In genomic region chr5:177470759-177471536, GRCh38 we compare ENCODE assay signal across 9 cellular contexts. TPM values are rescaled to one million over a fixed set of nuclear protein-coding genes. Genes with fewer than 3 reads are reported as not detected.
DNase-seq lines count a peak whose midpoint lies in the region; ATAC-seq, FAIRE-seq and TF ChIP-seq lines count a peak whose summit lies in the region.
"Had no signal": no experiment of that assay in that cellular context is flagged by ENCODE, and none has a peak within 500 bp of the region (broad histone marks: within the 10 kb centered on the region; RNA-seq: fewer than 3 reads in every experiment).

No MANE protein-coding gene starts in this region.

- H3K9me3 Mint-ChIP-seq in CD8-positive, alpha-beta memory T cell: no peaks in the 10 kb centered on the region
- H3K9me3 Mint-ChIP-seq in osteocyte (ENCODE audit: unreplicated experiment): peaks cover 2% of the 10 kb centered on the region

- TF ChIP-seq CTCF in epithelial cell of esophagus (IDR thresholded peaks at IDR 0.05; ENCODE audit: insufficient read depth, low read depth, low read length, missing control alignments): no peak
- no peak for TF ChIP-seq CTCF in osteocyte (IDR thresholded peaks at IDR 0.05)
- TF ChIP-seq CTCF in OCI-LY7 (conservative IDR thresholded peaks at IDR 0.05; ENCODE audit: low read length): no peak

- peak in 1 of 5 donors; percentile 45 for DNase-seq in CD8-positive, alpha-beta memory T cell
- DNase-seq in RCC 7860 (ENCODE audit: low spot score): peak; percentile 35
- DNase-seq in epithelial cell of esophagus (ENCODE audit: low read depth): peak; percentile 63
- no peak for DNase-seq in osteocyte (ENCODE audit: extremely low spot score, unreplicated experiment)
- no peak for DNase-seq in mesenteric fat pad (ENCODE audit: low spot score)
- DNase-seq in OCI-LY7 (ENCODE audit: low spot score): no peak
- DNase-seq in GM19238 (ENCODE audit: insufficient read length, low spot score): no peak
- DNase-seq: posterior cingulate gyrus had no signal

- no peaks in the 10 kb centered on the region for H3K9me2 ChIP-seq in OCI-LY7 (ENCODE audit: insufficient read depth, low read length)

- peak overlapping the region; percentile 59 to 93 (median 87) for H3K27ac Mint-ChIP-seq in CD8-positive, alpha-beta memory T cell
- H3K27ac Mint-ChIP-seq in osteocyte (ENCODE audit: unreplicated experiment): no peak overlapping the region

- intact Hi-C loops in OCI-LY7 (cut with micrococcal nuclease; ENCODE audit: unreplicated experiment): no loop called here

- no peaks in the 10 kb centered on the region for H3K36me3 ChIP-seq in CD8-positive, alpha-beta memory T cell (ENCODE audit: insufficient read depth, low read length)
- H3K36me3 ChIP-seq in OCI-LY7 (ENCODE audit: insufficient read depth, low read length): no peaks in the 10 kb centered on the region

- no TSS peak for BruUV-seq in OCI-LY7 (replicated peaks; lab: Mats Ljungman, UMichigan)

- H3K4me3 ChIP-seq in CD8-positive, alpha-beta memory T cell (ENCODE audit: low read length): no peak overlapping the region
- no peak overlapping the region for H3K4me3 ChIP-seq in epithelial cell of esophagus (ENCODE audit: low read length)
- no peak overlapping the region for H3K4me3 ChIP-seq in OCI-LY7 (ENCODE audit: low read depth, low read length, poor library complexity, severe bottlenecking)

- H3K4me1 Mint-ChIP-seq in CD8-positive, alpha-beta memory T cell: peaks cover 28 to 46% (median 33%) of the 10 kb centered on the region in 3 donors
- H3K4me1 Mint-ChIP-seq in osteocyte (ENCODE audit: unreplicated experiment): peaks cover 53% of the 10 kb centered on the region

- H3K79me2 ChIP-seq in OCI-LY7 (ENCODE audit: insufficient read depth, low read depth, low read length): no peaks in the 10 kb centered on the region

- POLR2A ChIA-PET in CD8-positive, alpha-beta memory T cell (lab: Charles Lee): interaction anchor here (0.6 to 2.2 kb wide), 5 partner anchors 10 to 67 kb away, joined by 3 to 18 read pairs (median 14); no protein-coding TSS in a partner anchor
- POLR2A ChIA-PET in OCI-LY7 (lab: Charles Lee): interaction anchor here (0.6 kb wide), 2 partner anchors 298 to 347 kb away, joined by 3 to 5 read pairs; no protein-coding TSS in a partner anchor

- CTCF ChIA-PET in CD8-positive, alpha-beta memory T cell (lab: Charles Lee): interaction anchor here (0.9 to 12.4 kb wide), 8 partner anchors 15 to 81 kb away, joined by 3 to 103 read pairs (median 11); partner anchors contain the start of gene PDLIM7
- CTCF ChIA-PET in OCI-LY7 (lab: Charles Lee; ENCODE audit: unreplicated experiment): no interaction called here

- FAIRE-seq in RCC 7860 (lab: Jason Lieb, UNC): no peak

- peaks cover 0 to 1% of the 10 kb centered on the region in 2 donors for H3K27me3 Mint-ChIP-seq in CD8-positive, alpha-beta memory T cell
- H3K27me3 Mint-ChIP-seq in osteocyte (ENCODE audit: unreplicated experiment): no peaks in the 10 kb centered on the region

- no peak overlapping the region for H3K4me2 ChIP-seq in OCI-LY7 (ENCODE audit: low read length)

- H3K9me3 ChIP-seq in CD8-positive, alpha-beta memory T cell (ENCODE audit: low read length): no peaks in the 10 kb centered on the region
- no peaks in the 10 kb centered on the region for H3K9me3 ChIP-seq in OCI-LY7 (ENCODE audit: low read length)

- H3K4me3 Mint-ChIP-seq in CD8-positive, alpha-beta memory T cell: peak overlapping the region; percentile 49 to 91 (median 81)
- peak overlapping the region; percentile 80 for H3K4me3 Mint-ChIP-seq in osteocyte (ENCODE audit: unreplicated experiment)

- peaks cover 30% of the 10 kb centered on the region for H3K4me1 ChIP-seq in CD8-positive, alpha-beta memory T cell (ENCODE audit: insufficient read depth, low read length)
- peaks cover 10% of the 10 kb centered on the region for H3K4me1 ChIP-seq in OCI-LY7 (ENCODE audit: insufficient read depth, low read length, poor library complexity, severe bottlenecking)

- peaks cover 0 to 27% (median 1%) of the 10 kb centered on the region in 3 donors for H3K36me3 Mint-ChIP-seq in CD8-positive, alpha-beta memory T cell
- peaks cover 16% of the 10 kb centered on the region for H3K36me3 Mint-ChIP-seq in osteocyte (ENCODE audit: unreplicated experiment)

- no peaks in the 10 kb centered on the region for H4K20me1 ChIP-seq in OCI-LY7 (ENCODE audit: insufficient read depth, low read length)

- no peak overlapping the region for H2AFZ ChIP-seq in OCI-LY7 (ENCODE audit: low read length)

- no peaks in the 10 kb centered on the region for H3K27me3 ChIP-seq in CD8-positive, alpha-beta memory T cell (ENCODE audit: insufficient read depth, low read length, poor library complexity, severe bottlenecking)

- ATAC-seq in HG02763 (IDR thresholded peaks at IDR 0.05; ENCODE audit: unreplicated experiment): no peak

- H3K27ac ChIP-seq in CD8-positive, alpha-beta memory T cell (ENCODE audit: low read depth, low read length): no peak overlapping the region
- H3K27ac ChIP-seq in OCI-LY7 (ENCODE audit: low read depth, low read length, poor library complexity, severe bottlenecking): no peak overlapping the region

RNA-seq across cellular contexts. Expression of gene DBN1, which starts 2.5 kb away (rescaled TPM):
- 10 to 100 TPM; 47.9 to 50.5 TPM for total RNA-seq in CD8-positive, alpha-beta memory T cell
- 28.1 TPM for polyA plus RNA-seq in CD8-positive, alpha-beta memory T cell
- total RNA-seq in osteocyte (248 and 249 TPM in 2 replicates), mesenteric fat pad (44.3 TPM), OCI-LY7 (2022) (21.3 and 22.0 TPM in 2 replicates)
- total RNA-seq in OCI-LY7 (2014; rRNA removed; shearing (Covaris generic)): 11.7 and 17.4 TPM in 2 replicates

RNA-seq across cellular contexts. Expression of gene PRR7, which starts 24.3 kb away (rescaled TPM):
- total RNA-seq in CD8-positive, alpha-beta memory T cell: 10 to 100 TPM; 14.7 to 15.3 TPM
- polyA plus RNA-seq in CD8-positive, alpha-beta memory T cell: 22.1 TPM
- total RNA-seq in osteocyte: 2.8 and 4.4 TPM in 2 replicates
- total RNA-seq in mesenteric fat pad: 1.00 TPM
- total RNA-seq in OCI-LY7 (2014; rRNA removed; shearing (Covaris generic)): 7.0 and 13.6 TPM in 2 replicates
- total RNA-seq in OCI-LY7 (2022): 12.5 and 12.8 TPM in 2 replicates

RNA-seq across cellular contexts. Expression of gene PDLIM7, which starts 26.5 kb away (rescaled TPM):
- total RNA-seq in CD8-positive, alpha-beta memory T cell: 10 to 100 TPM; 28.4 to 30.4 TPM
- 6.0 TPM for polyA plus RNA-seq in CD8-positive, alpha-beta memory T cell
- total RNA-seq in osteocyte (312 and 358 TPM in 2 replicates), mesenteric fat pad (58.8 TPM), OCI-LY7 (2022) (58.0 and 78.9 TPM in 2 replicates)
- total RNA-seq in OCI-LY7 (2014; rRNA removed; shearing (Covaris generic)): 38.8 and 41.4 TPM in 2 replicates

RNA-seq across cellular contexts. Expression of gene DOK3, which starts 38.7 kb away (rescaled TPM):
- 1 to 10 TPM; 4.2 to 5.1 TPM for total RNA-seq in CD8-positive, alpha-beta memory T cell
- 0.08 TPM for polyA plus RNA-seq in CD8-positive, alpha-beta memory T cell
- total RNA-seq in osteocyte (5.5 and 7.2 TPM in 2 replicates), mesenteric fat pad (22.6 TPM), OCI-LY7 (2022) (260 and 268 TPM in 2 replicates)
- total RNA-seq in OCI-LY7 (2014; rRNA removed; shearing (Covaris generic)): 186 and 197 TPM in 2 replicates

RNA-seq across cellular contexts. Expression of gene GRK6, which starts 44.5 kb away (rescaled TPM):
- 100 to 1,000 TPM; 180 to 185 TPM for total RNA-seq in CD8-positive, alpha-beta memory T cell
- polyA plus RNA-seq in CD8-positive, alpha-beta memory T cell: 201 TPM
- total RNA-seq in osteocyte: 35.6 and 38.2 TPM in 2 replicates
- 30.1 TPM for total RNA-seq in mesenteric fat pad
- total RNA-seq in OCI-LY7 (2014; rRNA removed; shearing (Covaris generic)): 43.4 and 46.2 TPM in 2 replicates
- 99.4 and 102 TPM in 2 replicates for total RNA-seq in OCI-LY7 (2022)

Comparison
In these comparisons a context has a peak if more than half of its experiments do, and no peak if none do; other contexts are left out.
1. DNase-seq: peak in RCC 7860 (single experiment) and epithelial cell of esophagus (single experiment); none in osteocyte (single experiment), mesenteric fat pad (single experiment), OCI-LY7 (single experiment) and GM19238 (single experiment).